In genomic region chr3:101202640-101203039, GRCh38 we compare ENCODE assay signal across 15 cellular contexts.
"Had no signal": no experiment of that assay in that cellular context is flagged by ENCODE, and none has a peak within 500 bp of the region (broad histone marks: within the 10 kb centered on the region; RNA-seq: fewer than 3 reads in every experiment).

No MANE protein-coding gene starts in this region.

- ATAC-seq: effector memory CD8-positive, alpha-beta T cell; naive thymus-derived CD4-positive, alpha-beta T cell; stimulated activated naive CD8-positive, alpha-beta T cell treated with anti-CD3 and anti-CD28 coated beads, Interleukin-15, Interleukin-2, amounts not matched to agents 100 U/mL and 50 U/mL, for 24 hours had no signal

- H3K36me3 ChIP-seq: neural progenitor cell, tibial artery had no signal

- H3K9ac ChIP-seq: neural progenitor cell had no signal

- H2AFZ ChIP-seq: neural progenitor cell had no signal

- H3K4me3 Mint-ChIP-seq: activated naive CD8-positive, alpha-beta T cell; effector memory CD8-positive, alpha-beta T cell; immature natural killer cell; naive thymus-derived CD4-positive, alpha-beta T cell; neural progenitor cell had no signal

- H3K4me3 ChIP-seq: neural progenitor cell, tibial artery had no signal

- H3K4me2 ChIP-seq: neural progenitor cell had no signal

- H3K36me3 Mint-ChIP-seq: activated naive CD8-positive, alpha-beta T cell; immature natural killer cell; naive thymus-derived CD4-positive, alpha-beta T cell; neural progenitor cell had no signal

- H3K27ac ChIP-seq: neural progenitor cell, tibial artery had no signal

- H3K4me1 Mint-ChIP-seq: immature natural killer cell; naive thymus-derived CD4-positive, alpha-beta T cell; neural progenitor cell had no signal

- H3K4me1 ChIP-seq: neural progenitor cell had no signal

- H3K27ac Mint-ChIP-seq: activated naive CD8-positive, alpha-beta T cell; effector memory CD8-positive, alpha-beta T cell; immature natural killer cell; naive thymus-derived CD4-positive, alpha-beta T cell; neural progenitor cell; progenitor cell of endocrine pancreas had no signal

- H3K9me3 ChIP-seq: tibial artery had no signal

- H3K27me3 ChIP-seq: neural progenitor cell, tibial artery had no signal

- DNase-seq: activated CD4-positive, alpha-beta T cell treated with anti-CD3 and anti-CD28 coated beads for 1 hour; activated CD4-positive, alpha-beta T cell treated with anti-CD3 and anti-CD28 coated beads, Interleukin-2, amount 50 U/mL, for 4 hours; activated T-cell treated with anti-CD3 and anti-CD28 coated beads for 4 hours; dermis blood vessel endothelial cell; effector memory CD8-positive, alpha-beta T cell; immature natural killer cell; mesendoderm; naive thymus-derived CD4-positive, alpha-beta T cell; stimulated activated naive CD8-positive, alpha-beta T cell treated with anti-CD3 and anti-CD28 coated beads, Interleukin-15, Interleukin-2, amounts not matched to agents 100 U/mL and 50 U/mL, for 24 hours; substantia nigra; T-helper 9 cell; tibial artery had no signal

- H3K9me3 Mint-ChIP-seq: effector memory CD8-positive, alpha-beta T cell; immature natural killer cell; neural progenitor cell had no signal
